22 cellular contexts compared by ENCODE assay signal in genomic region chr12:121831571-121832235, GRCh38. TPM values are rescaled to one million over a fixed set of nuclear protein-coding genes. Genes with fewer than 3 reads are reported as not detected.
DNase-seq lines count a peak whose midpoint lies in the region; ATAC-seq, FAIRE-seq and TF ChIP-seq lines count a peak whose summit lies in the region.
"Had no signal": no experiment of that assay in that cellular context is flagged by ENCODE, and none has a peak within 500 bp of the region (broad histone marks: within the 10 kb centered on the region; RNA-seq: fewer than 3 reads in every experiment).

No MANE protein-coding gene starts in this region.

- POLR2A ChIA-PET in K562 (lab: Yijun Ruan, JAX) = no interaction called here

- no peak for TF ChIP-seq POLR2A in K562 (conservative IDR thresholded peaks at IDR 0.05)

- H3K36me3 Mint-ChIP-seq in activated T-cell treated with anti-CD3 and anti-CD28 coated beads, Interleukin-2, amount 50 U/mL, for 24 hours (ENCODE audit: low read depth) = peaks cover 57% of the 10 kb centered on the region
- H3K36me3 Mint-ChIP-seq in activated T-cell treated with anti-CD3 and anti-CD28 coated beads, Interleukin-2, amount 50 U/mL, for 4 hours (ENCODE audit: insufficient read depth) = peaks cover 32% of the 10 kb centered on the region

- no peaks in the 10 kb centered on the region for H3K9me3 Mint-ChIP-seq in activated T-cell treated with anti-CD3 and anti-CD28 coated beads, Interleukin-2, amount 50 U/mL, for 24 hours
- H3K9me3 Mint-ChIP-seq in activated T-cell treated with anti-CD3 and anti-CD28 coated beads, Interleukin-2, amount 50 U/mL, for 4 hours = no peaks in the 10 kb centered on the region
- H3K9me3 Mint-ChIP-seq: CD8-positive, alpha-beta T cell; T-cell had no signal

- no peaks in the 10 kb centered on the region for H4K20me1 ChIP-seq in K562 (replicated peaks; ENCODE audit: control insufficient read depth, insufficient read depth, low read length)

- no peak overlapping the region for H3K27ac ChIP-seq in K562 (ENCODE audit: extremely low read depth, low read depth, low read length)
- H3K27ac ChIP-seq: 22Rv1 had no signal

- no peak overlapping the region for H3K4me3 ChIP-seq in K562
- H3K4me3 ChIP-seq: HAP-1 had no signal

- no peak overlapping the region for H3K4me3 Mint-ChIP-seq in activated T-cell treated with anti-CD3 and anti-CD28 coated beads, Interleukin-2, amount 50 U/mL, for 24 hours
- H3K4me3 Mint-ChIP-seq in activated T-cell treated with anti-CD3 and anti-CD28 coated beads, Interleukin-2, amount 50 U/mL, for 4 hours = no peak overlapping the region
- H3K4me3 Mint-ChIP-seq: CD8-positive, alpha-beta T cell; T-cell had no signal

- ATAC-seq in activated T-cell treated with anti-CD3 and anti-CD28 coated beads, Interleukin-2, amount 50 U/mL, for 4 hours = no peak
- no peak for ATAC-seq in K562
- no peak for ATAC-seq in HG03159 (IDR thresholded peaks at IDR 0.05; ENCODE audit: unreplicated experiment)
- ATAC-seq in GM21515 (IDR thresholded peaks at IDR 0.05; ENCODE audit: unreplicated experiment) = no peak
- ATAC-seq: CD8-positive, alpha-beta T cell; T-cell had no signal

- H3K9ac ChIP-seq in K562 (ENCODE audit: insufficient read depth in 1 of 2, low read depth in 2 of 2, low read length in 2 of 2) = 0 out of 4 replicates have a peak overlapping the region, but pooled peaks of 1 of the 2 experiments have one; percentile 36
- H3K9ac ChIP-seq: SK-N-SH had no signal

- intact Hi-C loops in K562 (cut with micrococcal nuclease) = no loop called here

- CTCF ChIA-PET in K562 (lab: Yijun Ruan, JAX; ENCODE audit: low intra/inter-chr PET ratio) = no interaction called here

- in situ Hi-C loops in K562 (cut with MboI) = loop anchor here (25.0 kb wide), 1 partner anchor 1556 kb away; the partner anchor contains the start of gene KMT5A

- H3K27me3 ChIP-seq in K562 (ENCODE audit: control insufficient read depth in 2 of 2, insufficient read depth in 2 of 2, low read length in 2 of 2) = no peaks in the 10 kb centered on the region
- H3K27me3 ChIP-seq: BE2C had no signal

- no peaks in the 10 kb centered on the region for H3K79me2 ChIP-seq in K562 (ENCODE audit: control insufficient read depth, insufficient read depth, low read length)

- H3K4me1 ChIP-seq in K562 (replicated peaks in 1 of 2; ENCODE audit: control insufficient read depth in 2 of 2, insufficient read depth in 2 of 2, low read length in 2 of 2) = peaks cover 0 to 17% of the 10 kb centered on the region in 2 experiments; a peak in 1 of 5 replicates
- H3K4me1 ChIP-seq: BE2C had no signal

- no peak overlapping the region for H3K4me2 ChIP-seq in K562 (ENCODE audit: insufficient read depth, low read length)
- H3K4me2 ChIP-seq: SK-N-SH had no signal

- no peaks in the 10 kb centered on the region for H3K9me3 ChIP-seq in K562 (replicated peaks; ENCODE audit: control insufficient read depth, insufficient read depth, low read depth, low read length)
- H3K9me3 ChIP-seq: BE2C, HAP-1, SK-N-SH had no signal

- no peak for TF ChIP-seq CTCF in K562 (IDR thresholded peaks at IDR 0.05 in 2 of 3, conservative IDR thresholded peaks at IDR 0.05 in 1 of 3; ENCODE audit: insufficient read depth in 2 of 3, low read depth in 1 of 3, low read length in 3 of 3)

- H2AFZ ChIP-seq in K562 (ENCODE audit: low read depth, low read length) = no peak overlapping the region

- H3K9me1 ChIP-seq in K562 (ENCODE audit: control insufficient read depth, insufficient read depth, low read length) = no peaks in the 10 kb centered on the region

- no peak for TF ChIP-seq EP300 in K562 (IDR thresholded peaks at IDR 0.05; ENCODE audit: low read length)

- H3K27me3 Mint-ChIP-seq in activated T-cell treated with anti-CD3 and anti-CD28 coated beads, Interleukin-2, amount 50 U/mL, for 24 hours = no peaks in the 10 kb centered on the region
- no peaks in the 10 kb centered on the region for H3K27me3 Mint-ChIP-seq in activated T-cell treated with anti-CD3 and anti-CD28 coated beads, Interleukin-2, amount 50 U/mL, for 4 hours (ENCODE audit: low read depth)
- H3K27me3 Mint-ChIP-seq: T-cell had no signal

- peak overlapping the region; percentile 78 for H3K27ac Mint-ChIP-seq in activated T-cell treated with anti-CD3 and anti-CD28 coated beads, Interleukin-2, amount 50 U/mL, for 24 hours
- H3K27ac Mint-ChIP-seq: CD8-positive, alpha-beta T cell; T-cell had no signal

- WGBS in K562 (ENCODE audit: insufficient coverage, low coverage, missing lambda C conversion rate) = 93% methylated on average over 19 of the region's 19 CpGs

- no peak for DNase-seq in activated T-cell treated with anti-CD3 and anti-CD28 coated beads, Interleukin-2, amount 50 U/mL, for 24 hours
- no peak for DNase-seq in activated T-cell treated with anti-CD3 and anti-CD28 coated beads, Interleukin-2, amount 50 U/mL, for 4 hours
- DNase-seq in NOMO-1 treated with DMSO at 0.1 percent for 48 hours (lab: John Stamatoyannopoulos, UW; ENCODE audit: unreplicated experiment) (peak; percentile 66), K562 (ENCODE audit: extremely low read depth in 1 of 4, low spot score in 3 of 4) (no peak), GM03348 (ENCODE audit: low spot score) (no peak)
- no peak for DNase-seq in effector CD4-positive, alpha-beta T cell
- DNase-seq: BE2C; CD8-positive, alpha-beta T cell; NCI-H1436; NCI-H2029; NCI-H510A; NCI-H774; Right ventricle myocardium superior; SK-N-SH; T-cell had no signal

- BruUV-seq in K562 (replicated peaks; lab: Mats Ljungman, UMichigan) = TSS peak; percentile 41

- H3K36me3 ChIP-seq in K562 (ENCODE audit: control insufficient read depth, insufficient read depth, low read length) = peaks cover 54% of the 10 kb centered on the region; the same call in 2 of the 3 replicates

- no peak for FAIRE-seq in K562 (lab: Jason Lieb, UNC)
- FAIRE-seq: D721Med, GM19239, RCC 7860 had no signal

- peaks cover 17% of the 10 kb centered on the region for H3K4me1 Mint-ChIP-seq in activated T-cell treated with anti-CD3 and anti-CD28 coated beads, Interleukin-2, amount 50 U/mL, for 24 hours (ENCODE audit: low read depth)
- peaks cover 2% of the 10 kb centered on the region for H3K4me1 Mint-ChIP-seq in activated T-cell treated with anti-CD3 and anti-CD28 coated beads, Interleukin-2, amount 50 U/mL, for 4 hours (ENCODE audit: low read depth)

- TF ChIP-seq RAD21 in K562 (CRISPR knock-in tag; conservative IDR thresholded peaks at IDR 0.05 in 1 of 2, IDR thresholded peaks at IDR 0.05 in 1 of 2) = no peak

RNA-seq across cellular contexts. Expression of gene HPD, which starts 27.0 kb away (rescaled TPM):
- total RNA-seq in activated T-cell treated with anti-CD3 and anti-CD28 coated beads, Interleukin-2, amount 50 U/mL, for 4 hours = under 1 TPM; 0.20 to 0.27 (median 0.26) TPM
- total RNA-seq in K562 (2011; cell fraction: chromatin; rRNA removed; ENCODE audit: low replicate concordance) = 0.53 TPM in 1 of 2 replicates, not detected in the other
- 0.33 TPM in 1 of 2 replicates, not detected in the other for total RNA-seq in K562 (2011; cell fraction: nucleolus; rRNA removed)
- total RNA-seq in K562 (2011; cell fraction: nucleoplasm; rRNA removed) = not detected in 2 replicates
- 0.23 TPM in 1 of 2 replicates, not detected in the other for total RNA-seq in K562 (2014; rRNA removed)
- not detected in 2 replicates for total RNA-seq in K562 (2014; rRNA removed; fragmentation: Illumina TruSeq; extraction: Trizol)
- total RNA-seq in K562 (2015; rRNA removed; fragmentation: Illumina TruSeq; extraction: Trizol) = not detected in 2 replicates
- 0.29 TPM in 2 replicates for total RNA-seq in K562 (2021)
- polyA plus RNA-seq in K562 (2011; rRNA removed) = 0.06 TPM in 1 of 2 replicates, not detected in the other
- polyA plus RNA-seq in K562 (2011; cell fraction: cytosol; rRNA removed) = 0.04 and 0.18 TPM in 2 replicates
- not detected in 2 replicates for polyA plus RNA-seq in K562 (2011; cell fraction: nucleus; rRNA removed)
- polyA plus RNA-seq in K562 (2012) = 0.08 and 0.36 TPM in 2 replicates
- not detected in 2 replicates for polyA plus RNA-seq in K562 (2014; fragmentation: Illumina TruSeq; extraction: Trizol)
- under 1 TPM; 0.07 TPM for polyA plus RNA-seq in K562 (2014; fragmentation: Nextera tagmentation; extraction: Ambion mirVana)
- 0.09 TPM in 1 of 2 replicates, not detected in the other for polyA plus RNA-seq in K562 (2014; rRNA removed)
- polyA minus RNA-seq in K562 (2011; rRNA and poly(A)+ RNA removed) = 0.53 TPM in 1 of 2 replicates, not detected in the other
- not detected in 2 replicates for polyA minus RNA-seq in K562 (2011; cell fraction: cytosol; rRNA and poly(A)+ RNA removed)
- polyA minus RNA-seq in K562 (2011; cell fraction: nucleus; rRNA and poly(A)+ RNA removed) = not detected in 2 replicates
- total RNA-seq: CD8-positive, alpha-beta T cell had no signal

RNA-seq across cellular contexts. Expression of gene SETD1B, which starts 27.9 kb away (rescaled TPM):
- 10 to 100 TPM; 30.4 to 32.7 (median 31.7) TPM for total RNA-seq in activated T-cell treated with anti-CD3 and anti-CD28 coated beads, Interleukin-2, amount 50 U/mL, for 4 hours
- total RNA-seq in K562 (2011; cell fraction: chromatin; rRNA removed; ENCODE audit: low replicate concordance) = 15.2 and 26.5 TPM in 2 replicates
- total RNA-seq in K562 (2011; cell fraction: nucleolus; rRNA removed) = 12.8 and 13.4 TPM in 2 replicates
- 10.8 and 11.7 TPM in 2 replicates for total RNA-seq in K562 (2011; cell fraction: nucleoplasm; rRNA removed)
- total RNA-seq in K562 (2014; rRNA removed) (2.9 and 4.7 TPM in 2 replicates), K562 (2014; rRNA removed; fragmentation: Illumina TruSeq; extraction: Trizol) (0.99 and 1.4 TPM in 2 replicates), K562 (2015; rRNA removed; fragmentation: Illumina TruSeq; extraction: Trizol) (2.1 and 3.1 TPM in 2 replicates), K562 (2021) (23.6 and 26.6 TPM in 2 replicates)
- polyA plus RNA-seq in K562 (2011; rRNA removed) (0.77 and 1.1 TPM in 2 replicates), K562 (2014; fragmentation: Illumina TruSeq; extraction: Trizol) (6.1 and 10.6 TPM in 2 replicates), K562 (2014; fragmentation: Nextera tagmentation; extraction: Ambion mirVana) (1 to 10 TPM in 1 of 2 experiments, under 1 TPM in 1; 0.48 to 2.3 TPM), K562 (2014; rRNA removed) (6.9 and 7.1 TPM in 2 replicates)
- 0.75 and 1.0 TPM in 2 replicates for polyA plus RNA-seq in K562 (2011; cell fraction: cytosol; rRNA removed)
- polyA plus RNA-seq in K562 (2011; cell fraction: nucleus; rRNA removed) = 4.0 and 7.0 TPM in 2 replicates
- polyA plus RNA-seq in K562 (2012) = 8.4 and 8.6 TPM in 2 replicates
- 1.2 and 1.3 TPM in 2 replicates for polyA minus RNA-seq in K562 (2011; rRNA and poly(A)+ RNA removed)
- polyA minus RNA-seq in K562 (2011; cell fraction: cytosol; rRNA and poly(A)+ RNA removed) = 5.6 and 7.3 TPM in 2 replicates
- 2.8 and 3.1 TPM in 2 replicates for polyA minus RNA-seq in K562 (2011; cell fraction: nucleus; rRNA and poly(A)+ RNA removed)

RNA-seq across cellular contexts. Expression of gene RHOF, which starts 38.2 kb away (rescaled TPM):
- 10 to 100 TPM; 80.7 to 94.6 (median 85.8) TPM for total RNA-seq in activated T-cell treated with anti-CD3 and anti-CD28 coated beads, Interleukin-2, amount 50 U/mL, for 4 hours
- 78.6 and 99.1 TPM in 2 replicates for total RNA-seq in K562 (2011; cell fraction: chromatin; rRNA removed; ENCODE audit: low replicate concordance)
- total RNA-seq in K562 (2011; cell fraction: nucleolus; rRNA removed) = 34.0 and 38.0 TPM in 2 replicates
- total RNA-seq in K562 (2011; cell fraction: nucleoplasm; rRNA removed) = 43.6 and 46.6 TPM in 2 replicates
- total RNA-seq in K562 (2014; rRNA removed) = 3.5 and 3.9 TPM in 2 replicates
- 3.1 and 3.9 TPM in 2 replicates for total RNA-seq in K562 (2014; rRNA removed; fragmentation: Illumina TruSeq; extraction: Trizol)
- total RNA-seq in K562 (2015; rRNA removed; fragmentation: Illumina TruSeq; extraction: Trizol) = 4.3 and 4.8 TPM in 2 replicates
- 10.1 and 10.4 TPM in 2 replicates for total RNA-seq in K562 (2021)
- 4.0 and 6.3 TPM in 2 replicates for polyA plus RNA-seq in K562 (2011; rRNA removed)
- polyA plus RNA-seq in K562 (2011; cell fraction: cytosol; rRNA removed) = 1.2 and 2.6 TPM in 2 replicates
- 21.6 and 23.6 TPM in 2 replicates for polyA plus RNA-seq in K562 (2011; cell fraction: nucleus; rRNA removed)
- polyA plus RNA-seq in K562 (2012) = 3.9 and 4.4 TPM in 2 replicates
- 4.3 and 5.4 TPM in 2 replicates for polyA plus RNA-seq in K562 (2014; fragmentation: Illumina TruSeq; extraction: Trizol)
- under 1 TPM; 0.13 to 0.45 TPM for polyA plus RNA-seq in K562 (2014; fragmentation: Nextera tagmentation; extraction: Ambion mirVana)
- polyA plus RNA-seq in K562 (2014; rRNA removed) = 8.8 and 9.5 TPM in 2 replicates
- 3.8 and 8.5 TPM in 2 replicates for polyA minus RNA-seq in K562 (2011; rRNA and poly(A)+ RNA removed)
- polyA minus RNA-seq in K562 (2011; cell fraction: cytosol; rRNA and poly(A)+ RNA removed) = 2.6 and 4.0 TPM in 2 replicates
- polyA minus RNA-seq in K562 (2011; cell fraction: nucleus; rRNA and poly(A)+ RNA removed) = 19.9 and 31.2 TPM in 2 replicates

RNA-seq across cellular contexts. Expression of gene PSMD9, which starts 56.9 kb away (rescaled TPM):
- 100 to 1,000 TPM in 2 of 3 donors, 10 to 100 TPM in 1; 97.7 to 106 (median 103) TPM for total RNA-seq in activated T-cell treated with anti-CD3 and anti-CD28 coated beads, Interleukin-2, amount 50 U/mL, for 4 hours
- total RNA-seq in K562 (2011; cell fraction: chromatin; rRNA removed; ENCODE audit: low replicate concordance) = 73.2 and 111 TPM in 2 replicates
- total RNA-seq in K562 (2011; cell fraction: nucleolus; rRNA removed) = 69.7 and 70.4 TPM in 2 replicates
- total RNA-seq in K562 (2011; cell fraction: nucleoplasm; rRNA removed) = 93.6 and 131 TPM in 2 replicates
- 143 and 187 TPM in 2 replicates for total RNA-seq in K562 (2014; rRNA removed)
- total RNA-seq in K562 (2014; rRNA removed; fragmentation: Illumina TruSeq; extraction: Trizol) = 34.1 and 34.5 TPM in 2 replicates
- 61.7 and 78.2 TPM in 2 replicates for total RNA-seq in K562 (2015; rRNA removed; fragmentation: Illumina TruSeq; extraction: Trizol)
- total RNA-seq in K562 (2021) = 66.4 and 71.7 TPM in 2 replicates
- polyA plus RNA-seq in K562 (2011; rRNA removed) = 61.3 and 68.5 TPM in 2 replicates
- 61.8 and 93.1 TPM in 2 replicates for polyA plus RNA-seq in K562 (2011; cell fraction: cytosol; rRNA removed)
- 51.5 and 53.5 TPM in 2 replicates for polyA plus RNA-seq in K562 (2011; cell fraction: nucleus; rRNA removed)
- 76.1 and 85.2 TPM in 2 replicates for polyA plus RNA-seq in K562 (2012)
- 31.0 and 60.0 TPM in 2 replicates for polyA plus RNA-seq in K562 (2014; fragmentation: Illumina TruSeq; extraction: Trizol)
- 10 to 100 TPM; 12.2 to 22.8 TPM for polyA plus RNA-seq in K562 (2014; fragmentation: Nextera tagmentation; extraction: Ambion mirVana)
- polyA plus RNA-seq in K562 (2014; rRNA removed) = 92.2 and 107 TPM in 2 replicates
- 29.3 and 37.7 TPM in 2 replicates for polyA minus RNA-seq in K562 (2011; rRNA and poly(A)+ RNA removed)
- 23.0 and 42.7 TPM in 2 replicates for polyA minus RNA-seq in K562 (2011; cell fraction: cytosol; rRNA and poly(A)+ RNA removed)
- polyA minus RNA-seq in K562 (2011; cell fraction: nucleus; rRNA and poly(A)+ RNA removed) = 13.3 and 29.5 TPM in 2 replicates
